In the genomic region with DNA sequence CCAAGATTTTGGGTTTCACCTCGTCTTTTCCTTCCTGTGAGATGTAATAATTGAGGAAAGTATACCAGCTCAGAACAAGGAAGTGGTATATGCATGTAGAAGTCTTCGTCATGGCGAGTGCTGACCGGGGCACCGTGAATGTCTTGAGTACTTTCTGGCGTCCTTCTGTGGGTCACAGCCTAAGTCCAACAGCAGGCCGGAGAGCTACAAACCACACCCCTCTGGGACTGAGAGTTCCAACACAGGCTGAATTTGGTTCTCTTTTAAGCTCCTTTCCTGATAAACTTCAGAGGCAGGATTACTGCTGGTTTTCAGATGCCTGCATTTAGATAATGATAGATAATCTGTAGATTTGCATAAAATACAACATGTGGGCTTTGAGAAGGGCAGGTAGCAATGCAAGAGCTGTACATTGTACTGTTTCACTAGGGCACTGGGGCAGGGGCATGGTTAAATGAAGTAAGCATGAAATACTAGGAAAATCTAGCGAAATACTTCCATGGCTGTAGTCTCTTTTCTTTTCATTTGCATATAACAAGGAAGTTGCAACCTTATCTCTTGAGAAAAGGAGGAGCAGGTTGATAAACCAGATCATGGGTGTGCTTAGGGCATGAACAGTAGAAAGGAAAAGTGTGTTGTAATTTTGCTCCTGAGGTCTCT, we compare ENCODE assay signal across 13 cellular contexts. TPM values are rescaled to one million over a fixed set of nuclear protein-coding genes. Genes with fewer than 3 reads are reported as not detected.
DNase-seq lines count a peak whose midpoint lies in the region; ATAC-seq and TF ChIP-seq lines count a peak whose summit lies in the region.
"Had no signal": no experiment of that assay in that cellular context is flagged by ENCODE, and none has a peak within 500 bp of the region (broad histone marks: within the 10 kb centered on the region; RNA-seq: fewer than 3 reads in every experiment).

A gene with protein sequence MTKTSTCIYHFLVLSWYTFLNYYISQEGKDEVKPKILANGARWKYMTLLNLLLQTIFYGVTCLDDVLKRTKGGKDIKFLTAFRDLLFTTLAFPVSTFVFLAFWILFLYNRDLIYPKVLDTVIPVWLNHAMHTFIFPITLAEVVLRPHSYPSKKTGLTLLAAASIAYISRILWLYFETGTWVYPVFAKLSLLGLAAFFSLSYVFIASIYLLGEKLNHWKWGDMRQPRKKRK (minus strand): TSS at position 156 of the 660 bp plus-strand sequence. CDS start 44 bp downstream, at position 112.

- WGBS in IMR-90 (ENCODE audit: extremely low coverage in 2 of 2, insufficient read length in 1 of 2), 2 experiments = 100% methylated on average over 2 of the region's 8 CpGs; no CpG with 5 or more reads in 1 of the 2 experiments

- DNase-seq in IMR-90 (no peak), dorsolateral prefrontal cortex (no peak), HK-2 (ENCODE audit: unreplicated experiment) (no peak), OCI-LY7 (ENCODE audit: low spot score) (no peak), HFFc6 (no peak)
- DNase-seq: GF-D8, MG63, NCI-H524 had no signal

- no peak within 1 kb of the TSS for H4K8ac ChIP-seq in IMR-90 (ENCODE audit: low read depth in 2 of 2, low read length in 2 of 2)

- no peak within 1 kb of the TSS for H2BK120ac ChIP-seq in IMR-90 (ENCODE audit: low read depth, low read length)

- H3K27ac ChIP-seq in BLaER1 (no peak within 1 kb of the TSS), IMR-90 (ENCODE audit: insufficient read depth, low read length) (no peak within 1 kb of the TSS), dorsolateral prefrontal cortex (peak within 1 kb of the TSS in 39 of 59 donors; percentile 1 to 75 (median 32)), OCI-LY7 (ENCODE audit: low read depth, low read length, poor library complexity, severe bottlenecking) (no peak within 1 kb of the TSS)
- H3K27ac ChIP-seq: epithelial cell of prostate had no signal

- no peak within 1 kb of the TSS for H3K14ac ChIP-seq in IMR-90 (replicated peaks; ENCODE audit: low read depth, low read length)

- no peak within 1 kb of the TSS for H2BK5ac ChIP-seq in IMR-90 (ENCODE audit: low read depth, low read length, poor library complexity, severe bottlenecking)

- H3K79me2 ChIP-seq in OCI-LY7 (ENCODE audit: insufficient read depth, low read depth, low read length) = no peaks in the 10 kb centered on the region

- H3K4me3 ChIP-seq in BLaER1 (no peak within 1 kb of the TSS), IMR-90 (ENCODE audit: insufficient read depth, low read depth, low read length) (no peak within 1 kb of the TSS), dorsolateral prefrontal cortex (no peak within 1 kb of the TSS), mucosa of stomach (ENCODE audit: low read length) (peak within 1 kb of the TSS; percentile 5), OCI-LY7 (ENCODE audit: low read depth, low read length, poor library complexity, severe bottlenecking) (no peak within 1 kb of the TSS)
- H3K4me3 ChIP-seq: MG63 had no signal

- H3K9me2 ChIP-seq in OCI-LY7 (ENCODE audit: insufficient read depth, low read length) = no peaks in the 10 kb centered on the region

- peaks cover 41% of the 10 kb centered on the region for H3K4me1 ChIP-seq in BLaER1
- no peaks in the 10 kb centered on the region for H3K4me1 ChIP-seq in IMR-90 (ENCODE audit: control insufficient read depth, insufficient read depth, low read length)
- peaks cover 44% of the 10 kb centered on the region for H3K4me1 ChIP-seq in mucosa of stomach (ENCODE audit: control insufficient read depth, insufficient read depth, low read length)
- no peaks in the 10 kb centered on the region for H3K4me1 ChIP-seq in OCI-LY7 (ENCODE audit: insufficient read depth, low read length, poor library complexity, severe bottlenecking)

- H3K9ac ChIP-seq in BLaER1 (no peak within 1 kb of the TSS), IMR-90 (ENCODE audit: low read depth, low read length) (no peak within 1 kb of the TSS), mucosa of stomach (ENCODE audit: low read length) (peak within 1 kb of the TSS; percentile 30)

- no peak within 1 kb of the TSS for H3K18ac ChIP-seq in IMR-90 (ENCODE audit: low read depth, low read length)

- H3K9me3 ChIP-seq in BLaER1 = peaks cover 12% of the 10 kb centered on the region
- no peaks in the 10 kb centered on the region for H3K9me3 ChIP-seq in IMR-90 (ENCODE audit: control insufficient read depth, insufficient read depth, low read length)
- H3K9me3 ChIP-seq in mucosa of stomach (ENCODE audit: control insufficient read depth, low read length) = no peaks in the 10 kb centered on the region
- no peaks in the 10 kb centered on the region for H3K9me3 ChIP-seq in OCI-LY7 (ENCODE audit: low read length)
- H3K9me3 ChIP-seq: MG63 had no signal

- no peak within 1 kb of the TSS for H2BK15ac ChIP-seq in IMR-90 (ENCODE audit: low read depth, low read length)

- no peaks in the 10 kb centered on the region for H3K27me3 ChIP-seq in BLaER1
- no peaks in the 10 kb centered on the region for H3K27me3 ChIP-seq in IMR-90 (ENCODE audit: control insufficient read depth, insufficient read depth, low read length)
- H3K27me3 ChIP-seq in dorsolateral prefrontal cortex = no peaks in the 10 kb centered on the region
- no peaks in the 10 kb centered on the region for H3K27me3 ChIP-seq in mucosa of stomach (ENCODE audit: control insufficient read depth, insufficient read depth, low read length)
- H3K27me3 ChIP-seq: MG63 had no signal

- no peak within 1 kb of the TSS for H2AFZ ChIP-seq in IMR-90 (replicated peaks; ENCODE audit: low read length, poor library complexity)
- no peak within 1 kb of the TSS for H2AFZ ChIP-seq in OCI-LY7 (ENCODE audit: low read length)

- H3K56ac ChIP-seq in IMR-90 (ENCODE audit: extremely low read depth, insufficient read depth, low read length) = no peak within 1 kb of the TSS

- H3K4me1 Mint-ChIP-seq in HFFc6 (ENCODE audit: low read depth) = no peaks in the 10 kb centered on the region

- no TSS peak for BruUV-seq in IMR-90 (replicated peaks; lab: Mats Ljungman, UMichigan)
- BruUV-seq in OCI-LY7 (replicated peaks; lab: Mats Ljungman, UMichigan) = no TSS peak

- H3K27me3 Mint-ChIP-seq in HFFc6 (ENCODE audit: insufficient read depth) = no peaks in the 10 kb centered on the region; the same call in 1 of the 2 replicates

- H2AK5ac ChIP-seq in IMR-90 (ENCODE audit: low read depth, low read length) = no peak within 1 kb of the TSS

- ATAC-seq in IMR-90 (ENCODE audit: low read depth) (no peak), HG02642 (IDR thresholded peaks at IDR 0.05; ENCODE audit: poor library complexity, unreplicated experiment) (no peak)

- no peaks in the 10 kb centered on the region for H3K9me1 ChIP-seq in IMR-90 (ENCODE audit: insufficient read depth, low read length)

- intact Hi-C loops in IMR-90 (cut with micrococcal nuclease) = no loop called here
- intact Hi-C loops in dorsolateral prefrontal cortex (cut with DNase I) = loop anchor here in 1 of 2 donors (2.0 kb wide), 1 partner anchor 172 kb away; no protein-coding TSS in a partner anchor
- intact Hi-C loops in OCI-LY7 (cut with micrococcal nuclease; ENCODE audit: unreplicated experiment) = no loop called here

- CTCF ChIA-PET in IMR-90 (lab: Yijun Ruan, JAX) = no interaction called here
- CTCF ChIA-PET in OCI-LY7 (lab: Charles Lee; ENCODE audit: unreplicated experiment) = interaction anchor here (0.9 kb wide), 1 partner anchor 136 kb away, joined by 3 read pairs; no protein-coding TSS in a partner anchor

- in situ Hi-C loops in IMR-90 (cut with MboI; ENCODE audit: low sequenced_read_pairs) = no loop called here

- no peaks in the 10 kb centered on the region for H3K9me3 Mint-ChIP-seq in HFFc6

- peak within 1 kb of the TSS; percentile 5; the same call in 1 of the 2 replicates for H3K4ac ChIP-seq in IMR-90 (ENCODE audit: low read depth, low read length)

- peaks cover 6% of the 10 kb centered on the region; the same call in 1 of the 2 replicates for H3K36me3 Mint-ChIP-seq in HFFc6 (ENCODE audit: low read depth)
- H3K36me3 Mint-ChIP-seq: brain had no signal

- H3K4me3 Mint-ChIP-seq in HFFc6 = no peak within 1 kb of the TSS
- H3K4me3 Mint-ChIP-seq: brain had no signal

- no peak within 1 kb of the TSS for H4K91ac ChIP-seq in IMR-90 (ENCODE audit: insufficient read depth, low read depth, low read length)

- no peak within 1 kb of the TSS for H4K5ac ChIP-seq in IMR-90 (ENCODE audit: low read depth, low read length)

- POLR2A ChIA-PET in IMR-90 (lab: Charles Lee; ENCODE audit: unreplicated experiment) (no interaction called here), OCI-LY7 (lab: Charles Lee) (no interaction called here)

- dilution Hi-C loops in IMR-90 (cut with HindIII; ENCODE audit: low sequenced_read_pairs, unreplicated experiment) = no loop called here

- no peak for TF ChIP-seq CTCF in IMR-90 (conservative IDR thresholded peaks at IDR 0.05; ENCODE audit: low read depth, low read length)
- no peak for TF ChIP-seq CTCF in dorsolateral prefrontal cortex (IDR thresholded peaks at IDR 0.05 in 54 of 56, conservative IDR thresholded peaks at IDR 0.05 in 2 of 56; ENCODE audit: low read depth in 1 of 56, partially characterized antibody in 56 of 56)
- no peak for TF ChIP-seq CTCF in OCI-LY7 (conservative IDR thresholded peaks at IDR 0.05; ENCODE audit: low read length)
- no peak for TF ChIP-seq CTCF in HFFc6 (IDR thresholded peaks at IDR 0.05)

- H3K36me3 ChIP-seq in BLaER1 (no peaks in the 10 kb centered on the region), IMR-90 (ENCODE audit: control insufficient read depth, insufficient read depth, low read length) (no peaks in the 10 kb centered on the region), mucosa of stomach (ENCODE audit: control insufficient read depth, insufficient read depth, low read length) (no peaks in the 10 kb centered on the region), OCI-LY7 (ENCODE audit: insufficient read depth, low read length) (no peaks in the 10 kb centered on the region)
- H3K36me3 ChIP-seq: MG63 had no signal

- TF ChIP-seq POLR2A in IMR-90 (IDR thresholded peaks at IDR 0.05; ENCODE audit: low read depth, low read length) = no peak

- no peaks in the 10 kb centered on the region for H4K20me1 ChIP-seq in BLaER1
- H4K20me1 ChIP-seq in IMR-90 (ENCODE audit: insufficient read depth, low read length) = no peaks in the 10 kb centered on the region
- H4K20me1 ChIP-seq in OCI-LY7 (ENCODE audit: insufficient read depth, low read length) = no peaks in the 10 kb centered on the region

- no peaks in the 10 kb centered on the region for H3K79me1 ChIP-seq in IMR-90 (ENCODE audit: low read depth in 1 of 2, low read length in 2 of 2)

- TF ChIP-seq RAD21 in IMR-90 (IDR thresholded peaks at IDR 0.05; ENCODE audit: low read length) = no peak

- no peak within 1 kb of the TSS for H3K23ac ChIP-seq in IMR-90 (ENCODE audit: low read depth, low read length)

- H2BK20ac ChIP-seq in IMR-90 (ENCODE audit: low read depth, low read length) = no peak within 1 kb of the TSS

- no peak within 1 kb of the TSS for H2AK9ac ChIP-seq in IMR-90 (replicated peaks; ENCODE audit: low read depth, low read length, poor library complexity)

- H3K27ac Mint-ChIP-seq in HFFc6 = no peak within 1 kb of the TSS

- peak within 1 kb of the TSS; percentile 56 for H3K4me2 ChIP-seq in BLaER1
- H3K4me2 ChIP-seq in IMR-90 (ENCODE audit: low read depth, low read length) = no peak within 1 kb of the TSS
- no peak within 1 kb of the TSS for H3K4me2 ChIP-seq in OCI-LY7 (ENCODE audit: low read length)

RNA-seq across cellular contexts. Expression of the gene that starts here (rescaled TPM):
- total RNA-seq in IMR-90 (2012; rRNA removed) = 0.72 and 0.83 TPM in 2 replicates
- 0.14 and 0.50 TPM in 2 replicates for polyA plus RNA-seq in IMR-90 (2012; rRNA removed)
- polyA plus RNA-seq in IMR-90 (2012; cell fraction: cytosol; rRNA removed) = 0.11 and 0.35 TPM in 2 replicates
- 0.32 and 0.88 TPM in 2 replicates for polyA plus RNA-seq in IMR-90 (2012; cell fraction: nucleus; rRNA removed; ENCODE audit: low replicate concordance)
- total RNA-seq in dorsolateral prefrontal cortex = 10 to 100 TPM in 34 of 120 experiments, 1 to 10 TPM in 83, under 1 TPM in 3; 0.47 to 21.1 (median 7.9) TPM
- not detected in 2 replicates for total RNA-seq in OCI-LY7 (2014; rRNA removed; shearing (Covaris generic))
- not detected in 2 replicates for total RNA-seq in OCI-LY7 (2022)
- total RNA-seq in HFFc6 (2021; fragmentation: NEBNext Ultra II Directional; extraction: Animal tissue kit (Norgen Biotek cat#: 25700)) = under 1 TPM; 0.24 to 0.99 (median 0.84) TPM

Comparison
In these comparisons a context has a peak if more than half of its experiments do, and no peak if none do; other contexts are left out.
1. H3K27ac ChIP-seq: peak in dorsolateral prefrontal cortex (39 of 59); none in BLaER1 (single experiment), IMR-90 (single experiment) and OCI-LY7 (single experiment).